Comparison of ENCODE assay signal across 1 cellular context in the genomic region with DNA sequence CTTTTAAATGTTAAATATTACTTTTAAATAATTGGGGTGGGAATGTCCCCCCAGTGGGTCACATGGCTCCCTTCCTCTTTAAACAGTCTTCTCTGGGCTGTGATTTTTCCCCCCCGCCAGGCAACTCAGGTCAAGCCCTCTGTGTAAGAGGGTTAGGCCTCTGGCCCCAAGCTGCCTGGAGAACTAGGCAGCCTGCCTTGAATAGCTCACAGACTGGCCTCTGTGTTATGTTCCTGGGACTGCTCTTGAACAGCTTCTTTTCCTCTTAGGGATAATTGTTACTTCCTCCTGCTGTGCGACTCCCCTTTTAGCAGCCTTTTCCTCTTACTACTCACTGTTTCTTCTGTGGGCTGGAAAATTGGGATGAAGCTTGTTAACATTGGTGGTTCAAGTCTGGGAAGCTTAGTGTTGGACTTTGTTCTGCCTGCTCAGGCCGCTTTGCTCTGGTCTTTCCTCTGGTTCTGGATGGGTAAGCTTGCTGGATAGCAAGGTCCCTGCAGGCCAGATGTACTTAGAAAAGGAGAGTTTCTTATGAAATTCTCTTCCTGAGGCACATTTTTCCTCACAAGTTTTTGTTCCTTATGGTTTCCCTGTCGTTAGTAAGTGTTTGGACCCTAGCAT.
TF ChIP-seq lines count a peak whose summit lies in the region.

No MANE protein-coding gene starts in this region.

TF ChIP-seq in GM23338, 12 proteins besides CTCF, POLR2A, EP300 and RAD21:
- TF ChIP-seq ETS1 (IDR thresholded peaks at IDR 0.05) (no peak), EZH2 (IDR thresholded peaks at IDR 0.05; ENCODE audit: low read depth, unreplicated experiment) (no peak), ZNF462 (CRISPR knock-in tag; IDR thresholded peaks at IDR 0.05) (no peak), ZNF331 (CRISPR knock-in tag; IDR thresholded peaks at IDR 0.05; ENCODE audit: low read depth) (no peak), ZNF114 (CRISPR knock-in tag; IDR thresholded peaks at IDR 0.05) (no peak), POLR2AphosphoS5 (IDR thresholded peaks at IDR 0.05; ENCODE audit: low read depth) (no peak), STAT1 (IDR thresholded peaks at IDR 0.05; ENCODE audit: unreplicated experiment) (no peak), EZH2phosphoT487 (IDR thresholded peaks at IDR 0.05; ENCODE audit: unreplicated experiment) (no peak), CREB1 (CRISPR knock-in tag; IDR thresholded peaks at IDR 0.05; ENCODE audit: low read depth) (no peak), JUNB (IDR thresholded peaks at IDR 0.05; ENCODE audit: unreplicated experiment) (no peak), NANOG (IDR thresholded peaks at IDR 0.05; ENCODE audit: borderline replicate concordance) (no peak)
- TF ChIP-seq, protein P1, sequence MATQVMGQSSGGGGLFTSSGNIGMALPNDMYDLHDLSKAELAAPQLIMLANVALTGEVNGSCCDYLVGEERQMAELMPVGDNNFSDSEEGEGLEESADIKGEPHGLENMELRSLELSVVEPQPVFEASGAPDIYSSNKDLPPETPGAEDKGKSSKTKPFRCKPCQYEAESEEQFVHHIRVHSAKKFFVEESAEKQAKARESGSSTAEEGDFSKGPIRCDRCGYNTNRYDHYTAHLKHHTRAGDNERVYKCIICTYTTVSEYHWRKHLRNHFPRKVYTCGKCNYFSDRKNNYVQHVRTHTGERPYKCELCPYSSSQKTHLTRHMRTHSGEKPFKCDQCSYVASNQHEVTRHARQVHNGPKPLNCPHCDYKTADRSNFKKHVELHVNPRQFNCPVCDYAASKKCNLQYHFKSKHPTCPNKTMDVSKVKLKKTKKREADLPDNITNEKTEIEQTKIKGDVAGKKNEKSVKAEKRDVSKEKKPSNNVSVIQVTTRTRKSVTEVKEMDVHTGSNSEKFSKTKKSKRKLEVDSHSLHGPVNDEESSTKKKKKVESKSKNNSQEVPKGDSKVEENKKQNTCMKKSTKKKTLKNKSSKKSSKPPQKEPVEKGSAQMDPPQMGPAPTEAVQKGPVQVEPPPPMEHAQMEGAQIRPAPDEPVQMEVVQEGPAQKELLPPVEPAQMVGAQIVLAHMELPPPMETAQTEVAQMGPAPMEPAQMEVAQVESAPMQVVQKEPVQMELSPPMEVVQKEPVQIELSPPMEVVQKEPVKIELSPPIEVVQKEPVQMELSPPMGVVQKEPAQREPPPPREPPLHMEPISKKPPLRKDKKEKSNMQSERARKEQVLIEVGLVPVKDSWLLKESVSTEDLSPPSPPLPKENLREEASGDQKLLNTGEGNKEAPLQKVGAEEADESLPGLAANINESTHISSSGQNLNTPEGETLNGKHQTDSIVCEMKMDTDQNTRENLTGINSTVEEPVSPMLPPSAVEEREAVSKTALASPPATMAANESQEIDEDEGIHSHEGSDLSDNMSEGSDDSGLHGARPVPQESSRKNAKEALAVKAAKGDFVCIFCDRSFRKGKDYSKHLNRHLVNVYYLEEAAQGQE (IDR thresholded peaks at IDR 0.05; ENCODE audit: unreplicated experiment): no peak
